ENCODE assay signal across 17 cellular contexts in genomic region chr2:159119652-159120257, GRCh38.
DNase-seq lines count a peak whose midpoint lies in the region; ATAC-seq and TF ChIP-seq lines count a peak whose summit lies in the region.
"Had no signal": no experiment of that assay in that cellular context is flagged by ENCODE, and none has a peak within 500 bp of the region (broad histone marks: within the 10 kb centered on the region; RNA-seq: fewer than 3 reads in every experiment).

No MANE protein-coding gene starts in this region.

- peaks cover 33% of the 10 kb centered on the region for H3K4me1 ChIP-seq in cardiac muscle cell (ENCODE audit: low read depth)
- H3K4me1 ChIP-seq in esophagus squamous epithelium: peaks cover 7 to 45% (median 18%) of the 10 kb centered on the region in 3 donors

- peak overlapping the region; percentile 14 for H3K4me3 Mint-ChIP-seq in nephron progenitor cell
- H3K4me3 Mint-ChIP-seq: immature natural killer cell, naive B cell had no signal

- H3K27ac Mint-ChIP-seq in nephron progenitor cell: peak overlapping the region; percentile 97
- H3K27ac Mint-ChIP-seq: naive B cell had no signal

- ATAC-seq in SK-N-SH treated with all-trans-retinoic acid at 6 μM for 48 hours: peak; percentile 34; the same call in 2 of the 3 replicates
- ATAC-seq in GM18868 (IDR thresholded peaks at IDR 0.05; ENCODE audit: unreplicated experiment): no peak
- ATAC-seq: foreskin keratinocyte had no signal

- 85 to 86% methylated on average over 8 of the region's 8 CpGs for WGBS in esophagus squamous epithelium, 2 donors

- intact Hi-C loops in esophagus squamous epithelium (cut with DNase I): loop anchor here (5.0 kb wide), 1 partner anchor 217 kb away; no protein-coding TSS in a partner anchor

- TF ChIP-seq POLR2A in esophagus squamous epithelium (IDR thresholded peaks at IDR 0.05): no peak

- H3K9me3 Mint-ChIP-seq in nephron progenitor cell: peaks cover 22% of the 10 kb centered on the region
- H3K9me3 Mint-ChIP-seq: immature natural killer cell had no signal

- H3K27me3 ChIP-seq in cardiac muscle cell: no peaks in the 10 kb centered on the region
- no peaks in the 10 kb centered on the region for H3K27me3 ChIP-seq in esophagus squamous epithelium
- H3K27me3 ChIP-seq: foreskin keratinocyte, SJSA1 had no signal

- H3K27me3 Mint-ChIP-seq in nephron progenitor cell (ENCODE audit: low read depth, poor library complexity): peaks cover 3% of the 10 kb centered on the region
- H3K27me3 Mint-ChIP-seq: naive B cell had no signal

- H3K36me3 Mint-ChIP-seq in nephron progenitor cell (ENCODE audit: low read depth): peaks cover 69% of the 10 kb centered on the region
- H3K36me3 Mint-ChIP-seq: immature natural killer cell, naive B cell had no signal

- H3K4me1 Mint-ChIP-seq in nephron progenitor cell: peaks cover 65% of the 10 kb centered on the region

- no peaks in the 10 kb centered on the region for H3K36me3 ChIP-seq in cardiac muscle cell
- peaks cover 0 to 16% (median 0%) of the 10 kb centered on the region in 3 donors for H3K36me3 ChIP-seq in esophagus squamous epithelium
- H3K36me3 ChIP-seq: SJSA1 had no signal

- H3K27ac ChIP-seq in C4-2B: peak overlapping the region; percentile 5
- H3K27ac ChIP-seq in cardiac muscle cell: peak overlapping the region; percentile 83
- no peak overlapping the region for H3K27ac ChIP-seq in esophagus squamous epithelium
- H3K27ac ChIP-seq: foreskin keratinocyte had no signal

- peak in 1 of 2 donors; percentile 67 for DNase-seq in cardiac muscle cell (ENCODE audit: low read depth in 1 of 2, low spot score in 1 of 2)
- DNase-seq in nephron progenitor cell: no peak
- DNase-seq in inferior parietal cortex (ENCODE audit: extremely low spot score): no peak
- no peak for DNase-seq in stimulated activated CD8-positive, alpha-beta memory T cell treated with anti-CD3 and anti-CD28 coated beads, Interleukin-4, amount 100 ng/mL, for 48 hours
- no peak for DNase-seq in esophagus squamous epithelium (lab: John Stamatoyannopoulos, UW)
- DNase-seq: ACHN; activated CD8-positive, alpha-beta memory T cell treated with anti-CD3 and anti-CD28 coated beads for 24 hours; anterior cingulate cortex; Calu3; foreskin keratinocyte; immature natural killer cell; naive B cell; NCI-H1092 had no signal

- H3K9me3 ChIP-seq in cardiac muscle cell (ENCODE audit: low read depth) (no peaks in the 10 kb centered on the region), esophagus squamous epithelium (no peaks in the 10 kb centered on the region)
- H3K9me3 ChIP-seq: SJSA1 had no signal

- H3K4me3 ChIP-seq in cardiac muscle cell: no peak overlapping the region
- no peak overlapping the region for H3K4me3 ChIP-seq in esophagus squamous epithelium
- H3K4me3 ChIP-seq: SJSA1 had no signal

- TF ChIP-seq CTCF in C4-2B (conservative IDR thresholded peaks at IDR 0.05) (no peak), cardiac muscle cell (IDR thresholded peaks at IDR 0.05; ENCODE audit: low read depth, low read length) (no peak), nephron progenitor cell (IDR thresholded peaks at IDR 0.05) (no peak), esophagus squamous epithelium (IDR thresholded peaks at IDR 0.05) (no peak)

TF ChIP-seq in SK-N-SH treated with all-trans-retinoic acid at 6 μM for 48 hours, 23 proteins besides CTCF, POLR2A, EP300 and RAD21:
- no peak for TF ChIP-seq ZNF8 (CRISPR knock-in tag; IDR thresholded peaks at IDR 0.05)
- TF ChIP-seq, protein P1, sequence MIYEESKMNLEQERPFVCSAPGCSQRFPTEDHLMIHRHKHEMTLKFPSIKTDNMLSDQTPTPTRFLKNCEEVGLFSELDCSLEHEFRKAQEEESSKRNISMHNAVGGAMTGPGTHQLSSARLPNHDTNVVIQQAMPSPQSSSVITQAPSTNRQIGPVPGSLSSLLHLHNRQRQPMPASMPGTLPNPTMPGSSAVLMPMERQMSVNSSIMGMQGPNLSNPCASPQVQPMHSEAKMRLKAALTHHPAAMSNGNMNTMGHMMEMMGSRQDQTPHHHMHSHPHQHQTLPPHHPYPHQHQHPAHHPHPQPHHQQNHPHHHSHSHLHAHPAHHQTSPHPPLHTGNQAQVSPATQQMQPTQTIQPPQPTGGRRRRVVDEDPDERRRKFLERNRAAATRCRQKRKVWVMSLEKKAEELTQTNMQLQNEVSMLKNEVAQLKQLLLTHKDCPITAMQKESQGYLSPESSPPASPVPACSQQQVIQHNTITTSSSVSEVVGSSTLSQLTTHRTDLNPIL (CRISPR knock-in tag; IDR thresholded peaks at IDR 0.05; ENCODE audit: low read depth): peak; percentile 62
- TF ChIP-seq SNAI2 (CRISPR knock-in tag; IDR thresholded peaks at IDR 0.05): 0 out of 2 replicates have a peak, but pooled peaks have one; percentile 71
- TF ChIP-seq ZNF70 (CRISPR knock-in tag; IDR thresholded peaks at IDR 0.05): no peak
- TF ChIP-seq, protein P2, sequence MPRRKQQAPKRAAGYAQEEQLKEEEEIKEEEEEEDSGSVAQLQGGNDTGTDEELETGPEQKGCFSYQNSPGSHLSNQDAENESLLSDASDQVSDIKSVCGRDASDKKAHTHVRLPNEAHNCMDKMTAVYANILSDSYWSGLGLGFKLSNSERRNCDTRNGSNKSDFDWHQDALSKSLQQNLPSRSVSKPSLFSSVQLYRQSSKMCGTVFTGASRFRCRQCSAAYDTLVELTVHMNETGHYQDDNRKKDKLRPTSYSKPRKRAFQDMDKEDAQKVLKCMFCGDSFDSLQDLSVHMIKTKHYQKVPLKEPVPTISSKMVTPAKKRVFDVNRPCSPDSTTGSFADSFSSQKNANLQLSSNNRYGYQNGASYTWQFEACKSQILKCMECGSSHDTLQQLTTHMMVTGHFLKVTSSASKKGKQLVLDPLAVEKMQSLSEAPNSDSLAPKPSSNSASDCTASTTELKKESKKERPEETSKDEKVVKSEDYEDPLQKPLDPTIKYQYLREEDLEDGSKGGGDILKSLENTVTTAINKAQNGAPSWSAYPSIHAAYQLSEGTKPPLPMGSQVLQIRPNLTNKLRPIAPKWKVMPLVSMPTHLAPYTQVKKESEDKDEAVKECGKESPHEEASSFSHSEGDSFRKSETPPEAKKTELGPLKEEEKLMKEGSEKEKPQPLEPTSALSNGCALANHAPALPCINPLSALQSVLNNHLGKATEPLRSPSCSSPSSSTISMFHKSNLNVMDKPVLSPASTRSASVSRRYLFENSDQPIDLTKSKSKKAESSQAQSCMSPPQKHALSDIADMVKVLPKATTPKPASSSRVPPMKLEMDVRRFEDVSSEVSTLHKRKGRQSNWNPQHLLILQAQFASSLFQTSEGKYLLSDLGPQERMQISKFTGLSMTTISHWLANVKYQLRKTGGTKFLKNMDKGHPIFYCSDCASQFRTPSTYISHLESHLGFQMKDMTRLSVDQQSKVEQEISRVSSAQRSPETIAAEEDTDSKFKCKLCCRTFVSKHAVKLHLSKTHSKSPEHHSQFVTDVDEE (CRISPR knock-in tag; IDR thresholded peaks at IDR 0.05): peak; percentile 57; the same call in 1 of the 2 replicates
TF ChIP-seq in SK-N-SH treated with all-trans-retinoic acid at 6 μM for 48 hours: peak in this region for 3.

Comparison
In these comparisons a context has a peak if more than half of its experiments do, and no peak if none do; other contexts are left out.
1. H3K27ac ChIP-seq: peak in C4-2B (single experiment) and cardiac muscle cell (single experiment); none in esophagus squamous epithelium (0 of 4).